8 cellular contexts compared by ENCODE assay signal in the genomic region with DNA sequence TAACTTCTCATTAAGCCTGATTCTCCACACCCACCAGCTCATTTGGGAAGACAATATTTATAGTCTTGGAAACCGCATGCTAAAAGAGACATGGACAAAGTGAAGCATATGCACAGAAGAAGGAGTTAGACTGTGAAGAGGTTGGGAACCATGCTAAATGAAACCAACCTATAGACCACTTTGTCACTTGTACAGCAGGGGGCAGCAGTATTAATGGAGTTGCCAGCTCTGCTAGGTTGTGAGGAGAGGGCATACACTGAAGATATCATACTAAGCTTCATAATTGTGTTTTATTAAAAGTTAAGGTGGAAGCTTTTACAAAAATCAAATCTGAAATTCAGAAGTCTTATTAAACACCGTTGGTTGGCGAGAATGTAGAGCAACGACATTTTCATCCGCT. TPM values are rescaled to one million over a fixed set of nuclear protein-coding genes. Genes with fewer than 3 reads are reported as not detected.
DNase-seq lines count a peak whose midpoint lies in the region; TF ChIP-seq lines count a peak whose summit lies in the region.

No MANE protein-coding gene starts in this region.

- H3K9me3 Mint-ChIP-seq in chondrocyte (ENCODE audit: low read depth): peaks cover 16% of the 10 kb centered on the region
- no peaks in the 10 kb centered on the region for H3K9me3 Mint-ChIP-seq in activated CD4-positive, alpha-beta T cell treated with anti-CD3 and anti-CD28 coated beads, Interleukin-2, amount 10 ng/mL, durations not matched to agents 24 days and 14 days

- no peak overlapping the region for H3K27ac ChIP-seq in osteoblast (ENCODE audit: low read depth, low read length)

- no peaks in the 10 kb centered on the region for H3K9me3 ChIP-seq in osteoblast (ENCODE audit: low read depth, low read length)

- H3K27ac Mint-ChIP-seq in chondrocyte (ENCODE audit: unreplicated experiment): no peak overlapping the region
- H3K27ac Mint-ChIP-seq in activated CD4-positive, alpha-beta T cell treated with anti-CD3 and anti-CD28 coated beads, Interleukin-2, amount 10 ng/mL, durations not matched to agents 24 days and 14 days: no peak overlapping the region

- H3K4me3 ChIP-seq in GM06990 (replicated peaks; ENCODE audit: low read depth, low read length) (no peak overlapping the region), osteoblast (ENCODE audit: insufficient read depth, low read length) (no peak overlapping the region)

- H3K36me3 Mint-ChIP-seq in chondrocyte (ENCODE audit: low read depth): peaks cover 3% of the 10 kb centered on the region
- H3K36me3 Mint-ChIP-seq in activated CD4-positive, alpha-beta T cell treated with anti-CD3 and anti-CD28 coated beads, Interleukin-2, amount 10 ng/mL, durations not matched to agents 24 days and 14 days (ENCODE audit: low read depth): no peaks in the 10 kb centered on the region

- H2AFZ ChIP-seq in osteoblast (ENCODE audit: low read length): no peak overlapping the region

- TF ChIP-seq CTCF in GM06990 (IDR thresholded peaks at IDR 0.05; ENCODE audit: insufficient read depth, low read length, poor library complexity, severe bottlenecking) (peak; percentile 59), chondrocyte (IDR thresholded peaks at IDR 0.05) (peak; percentile 81), osteoblast (IDR thresholded peaks at IDR 0.05; ENCODE audit: extremely low read depth, low read depth, low read length) (peak; percentile 71)

- no peaks in the 10 kb centered on the region for H3K4me1 Mint-ChIP-seq in chondrocyte (ENCODE audit: low read depth)
- no peaks in the 10 kb centered on the region for H3K4me1 Mint-ChIP-seq in activated CD4-positive, alpha-beta T cell treated with anti-CD3 and anti-CD28 coated beads, Interleukin-2, amount 10 ng/mL, durations not matched to agents 24 days and 14 days

- intact Hi-C loops in activated CD4-positive, alpha-beta T cell treated with anti-CD3 and anti-CD28 coated beads, Interleukin-2, amount 10 ng/mL, durations not matched to agents 24 days and 14 days (cut with micrococcal nuclease): no loop called here

- H3K27me3 ChIP-seq in GM06990 (replicated peaks; ENCODE audit: control insufficient read depth, insufficient read depth, low read length) (no peaks in the 10 kb centered on the region), osteoblast (ENCODE audit: insufficient read depth, low read length) (no peaks in the 10 kb centered on the region)

- no peak overlapping the region for H3K4me2 ChIP-seq in osteoblast (ENCODE audit: insufficient read depth, low read length)

- no peaks in the 10 kb centered on the region for H3K4me1 ChIP-seq in osteoblast (ENCODE audit: insufficient read depth, low read length)

- no peaks in the 10 kb centered on the region for H3K79me2 ChIP-seq in osteoblast (ENCODE audit: insufficient read depth, low read length)

- H3K27me3 Mint-ChIP-seq in chondrocyte (ENCODE audit: low read depth): no peaks in the 10 kb centered on the region
- H3K27me3 Mint-ChIP-seq in activated CD4-positive, alpha-beta T cell treated with anti-CD3 and anti-CD28 coated beads, Interleukin-2, amount 10 ng/mL, durations not matched to agents 24 days and 14 days: no peaks in the 10 kb centered on the region

- no peak overlapping the region for H3K4me3 Mint-ChIP-seq in chondrocyte (ENCODE audit: unreplicated experiment)
- H3K4me3 Mint-ChIP-seq in activated CD4-positive, alpha-beta T cell treated with anti-CD3 and anti-CD28 coated beads, Interleukin-2, amount 10 ng/mL, durations not matched to agents 24 days and 14 days: no peak overlapping the region

- no peaks in the 10 kb centered on the region for H4K20me1 ChIP-seq in osteoblast (ENCODE audit: insufficient read depth, low read length)

- no peaks in the 10 kb centered on the region for H3K36me3 ChIP-seq in GM06990 (ENCODE audit: control insufficient read depth, insufficient read depth, low read length)
- H3K36me3 ChIP-seq in osteoblast (ENCODE audit: insufficient read depth, low read length): no peaks in the 10 kb centered on the region

- no peak for DNase-seq in GM06990 (ENCODE audit: extremely low read depth, insufficient read length)
- DNase-seq in H4 (ENCODE audit: low spot score): peak; percentile 62
- DNase-seq in NCI-H187 treated with DMSO at 0.1 percent for 48 hours (lab: John Stamatoyannopoulos, UW): peak; percentile 4
- no peak for DNase-seq in chondrocyte (ENCODE audit: low spot score)
- no peak for DNase-seq in osteoblast (ENCODE audit: insufficient read length, low spot score, missing footprints)
- DNase-seq in NCI-H2107 (lab: John Stamatoyannopoulos, UW): no peak
- no peak for DNase-seq in activated CD4-positive, alpha-beta T cell treated with anti-CD3 and anti-CD28 coated beads, Interleukin-2, amount 10 ng/mL, durations not matched to agents 24 days and 14 days
- DNase-seq in activated naive CD4-positive, alpha-beta T cell (lab: John Stamatoyannopoulos, UW): no peak

RNA-seq across cellular contexts. Expression of gene HMGCLL1, which starts 38.3 kb away (rescaled TPM):
- total RNA-seq in H4 (2014; rRNA removed; shearing (Covaris generic)): 0.19 TPM in 1 of 2 replicates, not detected in the other
- total RNA-seq in chondrocyte (0.17 TPM in 1 of 3 replicates, not detected in the others), osteoblast (under 0.01 and 0.36 TPM in 2 replicates)
- not detected in 2 replicates for total RNA-seq in activated CD4-positive, alpha-beta T cell treated with anti-CD3 and anti-CD28 coated beads, Interleukin-2, amount 10 ng/mL, durations not matched to agents 24 days and 14 days

Comparison
In these comparisons a context has a peak if more than half of its experiments do, and no peak if none do; other contexts are left out.
1. DNase-seq: peak in H4 (single experiment) and NCI-H187 treated with DMSO at 0.1 percent for 48 hours (single experiment); none in GM06990 (single experiment), chondrocyte (single experiment), osteoblast (single experiment), NCI-H2107 (single experiment), activated CD4-positive, alpha-beta T cell treated with anti-CD3 and anti-CD28 coated beads, Interleukin-2, amount 10 ng/mL, durations not matched to agents 24 days and 14 days (single experiment) and activated naive CD4-positive, alpha-beta T cell (0 of 4).
2. Peak in every context shown above with its lines, with median percentiles within 50 percentile points of each other: CTCF ChIP-seq.